Comparison of ENCODE assay signal across 26 cellular contexts in genomic region chr10:74906631-74907030, GRCh38.
"Had no signal": no experiment of that assay in that cellular context is flagged by ENCODE, and none has a peak within 500 bp of the region (broad histone marks: within the 10 kb centered on the region; RNA-seq: fewer than 3 reads in every experiment).

No MANE protein-coding gene starts in this region.

- H3K27me3 ChIP-seq: Peyer's patch, SJCRH30 had no signal

- H3K4me3 ChIP-seq: Peyer's patch, SJCRH30 had no signal

- H3K4me3 Mint-ChIP-seq: activated CD8-positive, alpha-beta memory T cell treated with anti-CD3 and anti-CD28 coated beads, Interleukin-2, amount 10 ng/mL, durations not matched to agents 7 days and 5 days; activated naive CD4-positive, alpha-beta T cell treated with anti-CD3 and anti-CD28 coated beads for 36 hours; activated naive CD8-positive, alpha-beta T cell; activated T-cell treated with anti-CD3 and anti-CD28 coated beads, Interleukin-2, amount 50 U/mL, for 24 hours; activated T-helper 1 cell treated with anti-CD3 and anti-CD28 coated beads, Interleukin-12 subunit alpha, Interleukin-12 subunit beta, Interleukin-2, Interleukin-4 antibody, amounts not matched to agents 30 ng/mL and 10 ng/mL and 1 ng/mL, durations not matched to agents 14 hours and 24 hours and 36 hours; brain had no signal

- H3K9me2 ChIP-seq: SK-N-SH had no signal

- ATAC-seq: activated CD4-positive, CD25-positive, alpha-beta regulatory T cell treated with anti-CD3 and anti-CD28 coated beads, Interleukin-2, amount 50 U/mL, for 24 hours; activated CD8-positive, alpha-beta memory T cell treated with anti-CD3 and anti-CD28 coated beads, Interleukin-2, amount 10 ng/mL, durations not matched to agents 7 days and 5 days had no signal

- H3K36me3 ChIP-seq: Peyer's patch, SJCRH30 had no signal

- H3K4me1 ChIP-seq: Peyer's patch, SJCRH30 had no signal

- H3K27ac ChIP-seq: Peyer's patch, RWPE1, SJCRH30 had no signal

- H3K9me3 ChIP-seq: Peyer's patch, SJCRH30, SK-N-SH had no signal

- H3K9me3 Mint-ChIP-seq: activated naive CD4-positive, alpha-beta T cell treated with anti-CD3 and anti-CD28 coated beads for 36 hours; activated T-cell treated with anti-CD3 and anti-CD28 coated beads, Interleukin-2, amount 50 U/mL, for 24 hours; activated T-helper 1 cell treated with anti-CD3 and anti-CD28 coated beads, Interleukin-12 subunit alpha, Interleukin-12 subunit beta, Interleukin-2, Interleukin-4 antibody, amounts not matched to agents 30 ng/mL and 10 ng/mL and 1 ng/mL, durations not matched to agents 14 hours and 24 hours and 36 hours; brain had no signal

- H3K4me2 ChIP-seq: SK-N-SH had no signal

- H3K27me3 Mint-ChIP-seq: activated CD8-positive, alpha-beta memory T cell treated with anti-CD3 and anti-CD28 coated beads, Interleukin-2, amount 10 ng/mL, durations not matched to agents 7 days and 5 days; activated naive CD8-positive, alpha-beta T cell; activated T-cell treated with anti-CD3 and anti-CD28 coated beads, Interleukin-2, amount 50 U/mL, for 24 hours; brain had no signal

- H3K9ac ChIP-seq: SK-N-SH had no signal

- DNase-seq: activated CD4-positive, alpha-beta T cell treated with anti-CD3 and anti-CD28 coated beads for 4 hours; activated CD4-positive, alpha-beta T cell treated with anti-CD3 and anti-CD28 coated beads, Interleukin-2, amount 50 U/mL, for 48 hours; activated CD8-positive, alpha-beta memory T cell treated with anti-CD3 and anti-CD28 coated beads, Interleukin-2, amount 10 ng/mL, durations not matched to agents 7 days and 5 days; activated effector memory CD4-positive, alpha-beta T cell treated with anti-CD3 and anti-CD28 coated beads, Interleukin-2, amount 50 U/mL, for 16 hours; activated naive CD4-positive, alpha-beta T cell treated with anti-CD3 and anti-CD28 coated beads for 36 hours; activated T-cell treated with anti-CD3 and anti-CD28 coated beads, Interleukin-2, amount 50 U/mL, for 24 hours; amygdala; Kasumi-1; NCI-H1092; NCI-H1417; NCI-H1930; NCI-H2171 treated with DMSO at 0.1 percent for 48 hours; NCI-H226; NCI-H510A; NCI-H526 treated with DMSO at 0.1 percent for 48 hours; NCI-H82; Peyer's patch; Right ventricle myocardium superior; SJCRH30; SK-N-SH; T-helper 1 cell had no signal

- H3K27ac Mint-ChIP-seq: activated CD8-positive, alpha-beta memory T cell treated with anti-CD3 and anti-CD28 coated beads, Interleukin-2, amount 10 ng/mL, durations not matched to agents 7 days and 5 days; activated naive CD4-positive, alpha-beta T cell treated with anti-CD3 and anti-CD28 coated beads for 36 hours; activated naive CD8-positive, alpha-beta T cell; activated T-cell treated with anti-CD3 and anti-CD28 coated beads, Interleukin-2, amount 50 U/mL, for 24 hours; activated T-helper 1 cell treated with anti-CD3 and anti-CD28 coated beads, Interleukin-12 subunit alpha, Interleukin-12 subunit beta, Interleukin-2, Interleukin-4 antibody, amounts not matched to agents 30 ng/mL and 10 ng/mL and 1 ng/mL, durations not matched to agents 14 hours and 24 hours and 36 hours had no signal
